Comparison of ENCODE assay signal across 20 cellular contexts in genomic region chr11:107998761-107999160, GRCh38. TPM values are rescaled to one million over a fixed set of nuclear protein-coding genes. Genes with fewer than 3 reads are reported as not detected.
DNase-seq lines count a peak whose midpoint lies in the region; ATAC-seq, FAIRE-seq and TF ChIP-seq lines count a peak whose summit lies in the region.
"Had no signal": no experiment of that assay in that cellular context is flagged by ENCODE, and none has a peak within 500 bp of the region (broad histone marks: within the 10 kb centered on the region; RNA-seq: fewer than 3 reads in every experiment).

No MANE protein-coding gene starts in this region.

- 83% methylated on average over 6 of the region's 6 CpGs for WGBS in mammary epithelial cell (ENCODE audit: low coverage, missing lambda C conversion rate)

- H3K79me2 ChIP-seq in mammary epithelial cell (ENCODE audit: insufficient read depth, low read length): no peaks in the 10 kb centered on the region

- H3K9me3 Mint-ChIP-seq in MCF 10A (ENCODE audit: unreplicated experiment): no peaks in the 10 kb centered on the region
- H3K9me3 Mint-ChIP-seq: CD8-positive, alpha-beta memory T cell had no signal

- H3K36me3 ChIP-seq in mammary epithelial cell (ENCODE audit: insufficient read depth, low read length) (no peaks in the 10 kb centered on the region), bronchial epithelial cell (ENCODE audit: control insufficient read depth, insufficient read depth, low read length) (no peaks in the 10 kb centered on the region), mucosa of descending colon (ENCODE audit: low read depth) (no peaks in the 10 kb centered on the region)
- H3K36me3 ChIP-seq: BLaER1, HAP-1 had no signal

- peak; percentile 29 for DNase-seq in mammary epithelial cell
- DNase-seq in MCF 10A (ENCODE audit: unreplicated experiment): no peak
- DNase-seq in bronchial epithelial cell (ENCODE audit: low read depth): peak; percentile 25
- peak; percentile 14 for DNase-seq in fibroblast of peridontal ligament (ENCODE audit: extremely low read depth)
- DNase-seq in mucosa of descending colon: no peak
- no peak for DNase-seq in NOMO-1 treated with DMSO at 0.1 percent for 48 hours (lab: John Stamatoyannopoulos, UW; ENCODE audit: unreplicated experiment)
- DNase-seq in NCI-H526 treated with DMSO at 0.1 percent for 48 hours (lab: John Stamatoyannopoulos, UW): no peak
- no peak for DNase-seq in retina
- DNase-seq: CD8-positive, alpha-beta memory T cell; COR-L47; DMS 273 treated with DMSO at 0.1 percent for 48 hours; DMS53; DND-41; GM23248 had no signal

- no peak overlapping the region for H3K9ac ChIP-seq in mammary epithelial cell (ENCODE audit: insufficient read depth, low read length)
- H3K9ac ChIP-seq: BLaER1, GM23248 had no signal

- no peak for ATAC-seq in mucosa of descending colon
- ATAC-seq: A549 had no signal

- no peak overlapping the region for H3K27ac ChIP-seq in mammary epithelial cell (ENCODE audit: insufficient read depth, low read depth, low read length)
- H3K27ac ChIP-seq: 22Rv1, A549, BLaER1, GM23248 had no signal

- no peak overlapping the region for H3K27ac Mint-ChIP-seq in MCF 10A (ENCODE audit: low read depth, unreplicated experiment)
- H3K27ac Mint-ChIP-seq: CD8-positive, alpha-beta memory T cell had no signal

- H3K4me1 Mint-ChIP-seq in MCF 10A (ENCODE audit: insufficient read depth, unreplicated experiment): no peaks in the 10 kb centered on the region

- dilution Hi-C loops in mammary epithelial cell (cut with HindIII; ENCODE audit: low sequenced_read_pairs): no loop called here

- H3K9me3 ChIP-seq in mammary epithelial cell (replicated peaks; ENCODE audit: insufficient read depth, low read length) (no peaks in the 10 kb centered on the region), mucosa of descending colon (no peaks in the 10 kb centered on the region)
- H3K9me3 ChIP-seq: A549 had no signal

- in situ Hi-C loops in mammary epithelial cell (cut with MboI; ENCODE audit: low sequenced_read_pairs in 2 of 2): no loop called here

- H3K4me1 ChIP-seq in mammary epithelial cell (ENCODE audit: insufficient read depth, low read length): no peaks in the 10 kb centered on the region
- no peaks in the 10 kb centered on the region for H3K4me1 ChIP-seq in mucosa of descending colon (ENCODE audit: low read depth)
- H3K4me1 ChIP-seq: A549, BLaER1 had no signal

- BruUV-seq in mammary epithelial cell (replicated peaks; lab: Mats Ljungman, UMichigan): no TSS peak
- no TSS peak for BruUV-seq in MCF 10A (replicated peaks; lab: Mats Ljungman, UMichigan)

- POLR2A ChIA-PET in MCF 10A (lab: Yijun Ruan, JAX): interaction anchor here (0.6 to 1.1 kb wide), 2 partner anchors 10 to 541 kb away, joined by 3 to 4 read pairs; partner anchors contain the start of genes CUL5 and CWF19L2

- CTCF ChIA-PET in mammary epithelial cell (lab: Charles Lee; ENCODE audit: low non-redundant PET): no interaction called here
- CTCF ChIA-PET in MCF 10A (lab: Yijun Ruan, JAX): no interaction called here

- H3K4me3 Mint-ChIP-seq in MCF 10A (ENCODE audit: unreplicated experiment): no peak overlapping the region
- H3K4me3 Mint-ChIP-seq: CD14-positive monocyte; CD8-positive, alpha-beta memory T cell had no signal

- peaks cover 3% of the 10 kb centered on the region for H3K27me3 ChIP-seq in mammary epithelial cell (ENCODE audit: insufficient read depth, low read length)
- no peaks in the 10 kb centered on the region for H3K27me3 ChIP-seq in bronchial epithelial cell (ENCODE audit: control insufficient read depth, insufficient read depth, low read length)
- H3K27me3 ChIP-seq: BLaER1 had no signal

- H3K4me3 ChIP-seq in mammary epithelial cell (replicated peaks in 1 of 3; ENCODE audit: insufficient read depth in 1 of 3, low read depth in 2 of 3, low read length in 3 of 3) (no peak overlapping the region), bronchial epithelial cell (ENCODE audit: low read depth, low read length) (no peak overlapping the region), mucosa of descending colon (no peak overlapping the region)
- H3K4me3 ChIP-seq: A549, BLaER1, GM23248, HAP-1 had no signal

- no peak for FAIRE-seq in bronchial epithelial cell (lab: Jason Lieb, UNC)
- FAIRE-seq: A549, GM12891 had no signal

- TF ChIP-seq CTCF in mammary epithelial cell (conservative IDR thresholded peaks at IDR 0.05 in 1 of 2, IDR thresholded peaks at IDR 0.05 in 1 of 2; ENCODE audit: extremely low read depth in 1 of 2, insufficient read depth in 1 of 2, low read depth in 1 of 2, low read length in 2 of 2) (no peak), MCF 10A (IDR thresholded peaks at IDR 0.05; ENCODE audit: unreplicated experiment) (no peak), bronchial epithelial cell (IDR thresholded peaks at IDR 0.05; ENCODE audit: insufficient read depth, low read length, severe bottlenecking) (no peak), mucosa of descending colon (IDR thresholded peaks at IDR 0.05) (no peak)

- no peaks in the 10 kb centered on the region for H3K36me3 Mint-ChIP-seq in MCF 10A (ENCODE audit: insufficient read depth, unreplicated experiment)
- H3K36me3 Mint-ChIP-seq: CD14-positive monocyte; CD8-positive, alpha-beta memory T cell had no signal

- H3K4me2 ChIP-seq in mammary epithelial cell (ENCODE audit: insufficient read depth, low read depth, low read length): no peak overlapping the region
- H3K4me2 ChIP-seq: A549, BLaER1 had no signal

- intact Hi-C loops in mammary epithelial cell (cut with micrococcal nuclease): loop anchor here (1.0 kb wide), 1 partner anchor 657 kb away; no protein-coding TSS in a partner anchor
- intact Hi-C loops in MCF 10A (cut with micrococcal nuclease): no loop called here
- intact Hi-C loops in mucosa of descending colon (cut with DNase I, micrococcal nuclease): no loop called here

- H3K27me3 Mint-ChIP-seq in MCF 10A (ENCODE audit: insufficient read depth, unreplicated experiment): peaks cover 22% of the 10 kb centered on the region

- no peak overlapping the region for H2AFZ ChIP-seq in mammary epithelial cell (ENCODE audit: low read depth, low read length)
- H2AFZ ChIP-seq: GM23248 had no signal

- no peaks in the 10 kb centered on the region for H4K20me1 ChIP-seq in mammary epithelial cell (ENCODE audit: insufficient read depth, low read length)
- H4K20me1 ChIP-seq: BLaER1 had no signal

RNA-seq across cellular contexts. Expression of gene CUL5, which starts 9.9 kb away (rescaled TPM):
- total RNA-seq in mammary epithelial cell: 10 to 100 TPM; 29.8 to 36.7 TPM
- polyA plus RNA-seq in mammary epithelial cell: 13.0 TPM
- 10.7 TPM for polyA minus RNA-seq in mammary epithelial cell
- 31.8 and 37.5 TPM in 2 replicates for total RNA-seq in MCF 10A (2022)
- total RNA-seq in bronchial epithelial cell: 28.7 and 36.1 TPM in 2 replicates
- total RNA-seq in mucosa of descending colon: 10 to 100 TPM; 26.2 to 43.7 (median 33.3) TPM

Comparison
In these comparisons a context has a peak if more than half of its experiments do, and no peak if none do; other contexts are left out.
1. DNase-seq: peak in mammary epithelial cell (single experiment), bronchial epithelial cell (single experiment) and fibroblast of peridontal ligament (single experiment); none in MCF 10A (single experiment), mucosa of descending colon (0 of 3), NOMO-1 treated with DMSO at 0.1 percent for 48 hours (single experiment), NCI-H526 treated with DMSO at 0.1 percent for 48 hours (single experiment) and retina (single experiment).